1 cellular context compared by ENCODE assay signal in genomic region chr2:205461169-205461568, GRCh38.
TF ChIP-seq lines count a peak whose summit lies in the region.

No MANE protein-coding gene starts in this region.

TF ChIP-seq in WTC11, 78 proteins besides CTCF, POLR2A, EP300 and RAD21 (continued from another document):
- no peak for TF ChIP-seq ATF3 (CRISPR knock-in tag; conservative IDR thresholded peaks at IDR 0.05)
- TF ChIP-seq GTF2I (CRISPR knock-in tag; conservative IDR thresholded peaks at IDR 0.05) = no peak
- no peak for TF ChIP-seq ZNF121 (CRISPR knock-in tag; IDR thresholded peaks at IDR 0.05)
- TF ChIP-seq ATF1 (CRISPR knock-in tag; IDR thresholded peaks at IDR 0.05) = no peak
- TF ChIP-seq ZNF219 (CRISPR knock-in tag; IDR thresholded peaks at IDR 0.05; ENCODE audit: borderline replicate concordance) = no peak
- TF ChIP-seq E2F5 (CRISPR knock-in tag; IDR thresholded peaks at IDR 0.05) = no peak
